22 cellular contexts compared by ENCODE assay signal in the genomic region with DNA sequence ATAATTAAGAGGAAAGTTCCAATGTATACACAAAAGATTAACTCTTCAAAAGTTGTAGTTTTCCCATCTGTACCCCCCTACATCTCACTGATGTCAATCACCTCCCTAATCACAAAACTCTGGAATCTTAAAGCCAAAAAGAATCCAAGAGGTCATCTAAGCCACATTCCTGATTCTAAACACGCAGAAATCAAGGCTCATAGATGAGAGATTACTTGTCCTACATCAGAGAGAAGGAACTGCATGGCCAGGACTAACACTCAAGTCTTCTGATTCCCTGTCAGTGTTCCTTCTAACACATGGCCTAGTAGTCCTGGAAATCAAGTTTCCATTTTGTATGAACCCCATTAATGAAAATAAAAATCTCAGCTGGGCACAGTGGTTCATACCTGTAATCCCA. TPM values are rescaled to one million over a fixed set of nuclear protein-coding genes. Genes with fewer than 3 reads are reported as not detected.
DNase-seq lines count a peak whose midpoint lies in the region; ATAC-seq and TF ChIP-seq lines count a peak whose summit lies in the region.
"Had no signal": no experiment of that assay in that cellular context is flagged by ENCODE, and none has a peak within 500 bp of the region (broad histone marks: within the 10 kb centered on the region; RNA-seq: fewer than 3 reads in every experiment).

No MANE protein-coding gene starts in this region.

- peaks cover 18 to 30% of the 10 kb centered on the region in 2 experiments for H3K4me1 ChIP-seq in SK-N-SH (ENCODE audit: control insufficient read depth in 1 of 2, insufficient read depth in 2 of 2, low read depth in 1 of 2, low read length in 1 of 2)
- peaks cover 28% of the 10 kb centered on the region for H3K4me1 ChIP-seq in PC-3 (ENCODE audit: insufficient read depth, low read length)
- peaks cover 29% of the 10 kb centered on the region for H3K4me1 ChIP-seq in mammary epithelial cell (ENCODE audit: insufficient read depth, low read length)
- H3K4me1 ChIP-seq in neuronal stem cell (ENCODE audit: control insufficient read depth in 2 of 2, insufficient read depth in 1 of 2, low read depth in 1 of 2, low read length in 2 of 2), result peaks cover 3 to 33% of the 10 kb centered on the region in 2 donors

- no peak for ATAC-seq in SK-N-SH treated with all-trans-retinoic acid at 6 μM for 48 hours
- ATAC-seq in PC-3, result no peak
- ATAC-seq in GM18498 (IDR thresholded peaks at IDR 0.05; ENCODE audit: unreplicated experiment), result no peak
- ATAC-seq in GM18909 (IDR thresholded peaks at IDR 0.05; ENCODE audit: poor library complexity, unreplicated experiment), result no peak
- no peak for ATAC-seq in HG03045 (IDR thresholded peaks at IDR 0.05; ENCODE audit: unreplicated experiment)
- ATAC-seq: activated CD8-positive, alpha-beta memory T cell treated with anti-CD3 and anti-CD28 coated beads, Interleukin-2, amount 10 ng/mL, durations not matched to agents 7 days and 5 days; lower lobe of right lung; stimulated activated naive CD8-positive, alpha-beta T cell treated with anti-CD3 and anti-CD28 coated beads, Interleukin-15, amount 100 ng/mL, for 72 hours; upper lobe of right lung had no signal

- in situ Hi-C loops in mammary epithelial cell (cut with MboI; ENCODE audit: low sequenced_read_pairs in 2 of 2), result no loop called here

- POLR2A ChIA-PET in SK-N-SH (lab: Yijun Ruan, JAX), result interaction anchor here (0.7 kb wide), 1 partner anchor 40 kb away, joined by 3 read pairs; no protein-coding TSS in a partner anchor
- POLR2A ChIA-PET in PC-3 (lab: Charles Lee; ENCODE audit: unreplicated experiment), result no interaction called here

- H2BK15ac ChIP-seq in neuronal stem cell (ENCODE audit: low read length), result no peak overlapping the region

- H3K79me2 ChIP-seq in SK-N-SH (ENCODE audit: insufficient read depth) (peaks cover 85% of the 10 kb centered on the region), PC-3 (ENCODE audit: low read length) (peaks cover 37% of the 10 kb centered on the region), mammary epithelial cell (ENCODE audit: insufficient read depth, low read length) (peaks cover 70% of the 10 kb centered on the region)

- no peak overlapping the region for H4K8ac ChIP-seq in neuronal stem cell (ENCODE audit: low read depth, low read length)

- H3K9me2 ChIP-seq in SK-N-SH (no peaks in the 10 kb centered on the region), PC-3 (replicated peaks; ENCODE audit: low read length) (no peaks in the 10 kb centered on the region)

- no peaks in the 10 kb centered on the region for H3K36me3 ChIP-seq in SK-N-SH (replicated peaks in 1 of 2; ENCODE audit: control insufficient read depth in 1 of 2, insufficient read depth in 2 of 2, low read length in 1 of 2)
- no peaks in the 10 kb centered on the region for H3K36me3 ChIP-seq in PC-3 (ENCODE audit: low read depth, low read length)
- H3K36me3 ChIP-seq in mammary epithelial cell (ENCODE audit: insufficient read depth, low read length), result no peaks in the 10 kb centered on the region
- peaks cover 0 to 2% of the 10 kb centered on the region in 2 donors for H3K36me3 ChIP-seq in neuronal stem cell (replicated peaks in 1 of 2; ENCODE audit: control insufficient read depth in 2 of 2, insufficient read depth in 2 of 2, low read length in 2 of 2)
- H3K36me3 ChIP-seq: Peyer's patch, upper lobe of right lung had no signal

- peaks cover 3% of the 10 kb centered on the region for H3K79me1 ChIP-seq in neuronal stem cell (ENCODE audit: low read depth, low read length)

- no peak overlapping the region for H3K4ac ChIP-seq in neuronal stem cell (ENCODE audit: low read length)

- dilution Hi-C loops in mammary epithelial cell (cut with HindIII; ENCODE audit: low sequenced_read_pairs), result no loop called here

- H4K20me1 ChIP-seq in SK-N-SH (ENCODE audit: insufficient read depth) (no peaks in the 10 kb centered on the region), PC-3 (ENCODE audit: low read length) (no peaks in the 10 kb centered on the region), mammary epithelial cell (ENCODE audit: insufficient read depth, low read length) (no peaks in the 10 kb centered on the region)

- CTCF ChIA-PET in SK-N-SH (lab: Yijun Ruan, JAX), result interaction anchor here (1.2 to 1.5 kb wide), 3 partner anchors 10 to 241 kb away, joined by 3 to 7 read pairs (median 3); no protein-coding TSS in a partner anchor
- CTCF ChIA-PET in PC-3 (lab: Charles Lee), result no interaction called here
- CTCF ChIA-PET in mammary epithelial cell (lab: Charles Lee; ENCODE audit: low non-redundant PET), result no interaction called here

- H3K4me2 ChIP-seq in SK-N-SH, result peak overlapping the region; percentile 49
- H3K4me2 ChIP-seq in PC-3 (ENCODE audit: low read length), result no peak overlapping the region
- no peak overlapping the region for H3K4me2 ChIP-seq in mammary epithelial cell (ENCODE audit: insufficient read depth, low read depth, low read length)
- no peak overlapping the region for H3K4me2 ChIP-seq in neuronal stem cell (ENCODE audit: insufficient read depth, low read length, poor library complexity, severe bottlenecking)

- no peak overlapping the region for H3K23ac ChIP-seq in neuronal stem cell (ENCODE audit: low read depth, low read length, poor library complexity)

- no peak for TF ChIP-seq EP300 in SK-N-SH (IDR thresholded peaks at IDR 0.05; ENCODE audit: borderline replicate concordance in 1 of 2, low read depth in 1 of 2, low read length in 1 of 2)

- no peak overlapping the region for H2BK12ac ChIP-seq in neuronal stem cell (ENCODE audit: low read length)

- 75% methylated on average over 1 of the region's 1 CpG for WGBS in SK-N-SH (ENCODE audit: low lambda C conversion rate)
- WGBS in mammary epithelial cell (ENCODE audit: low coverage, missing lambda C conversion rate), result 70% methylated on average over 1 of the region's 1 CpG
- WGBS in neuronal stem cell (ENCODE audit: extremely low coverage in 2 of 2, insufficient read length in 2 of 2, insufficient replicate concordance in 1 of 2), 2 donors, result no CpG with 5 or more reads among the region's 1 CpG

- H4K91ac ChIP-seq in neuronal stem cell (ENCODE audit: low read depth, low read length, poor library complexity), result no peak overlapping the region

- H3F3A ChIP-seq in SK-N-SH (replicated peaks; ENCODE audit: insufficient read depth) (peaks cover 54% of the 10 kb centered on the region), PC-3 (ENCODE audit: low read length, unreplicated experiment) (no peaks in the 10 kb centered on the region)

- H3K9me3 ChIP-seq in SK-N-SH, result no peaks in the 10 kb centered on the region
- no peaks in the 10 kb centered on the region for H3K9me3 ChIP-seq in PC-3 (ENCODE audit: low read length)
- H3K9me3 ChIP-seq in mammary epithelial cell (replicated peaks; ENCODE audit: insufficient read depth, low read length), result no peaks in the 10 kb centered on the region
- H3K9me3 ChIP-seq in neuronal stem cell (replicated peaks in 1 of 2; ENCODE audit: control insufficient read depth in 2 of 2, insufficient read depth in 1 of 2, low read depth in 1 of 2, low read length in 2 of 2), result no peaks in the 10 kb centered on the region
- H3K9me3 ChIP-seq: lower lobe of right lung, Peyer's patch, upper lobe of right lung had no signal

- H3K27me3 ChIP-seq in SK-N-SH (ENCODE audit: insufficient read depth) (no peaks in the 10 kb centered on the region), PC-3 (ENCODE audit: low read length) (no peaks in the 10 kb centered on the region), mammary epithelial cell (ENCODE audit: insufficient read depth, low read length) (no peaks in the 10 kb centered on the region), neuronal stem cell (ENCODE audit: control insufficient read depth in 3 of 3, insufficient read depth in 3 of 3, low read depth in 1 of 3, low read length in 3 of 3) (no peaks in the 10 kb centered on the region)
- H3K27me3 ChIP-seq: Peyer's patch, upper lobe of right lung had no signal

- no peak for TF ChIP-seq RAD21 in SK-N-SH (IDR thresholded peaks at IDR 0.05; ENCODE audit: low read length)

- no peak overlapping the region for H3K4me3 ChIP-seq in SK-N-SH (ENCODE audit: low read depth in 2 of 2, low read length in 1 of 2)
- no peak overlapping the region for H3K4me3 ChIP-seq in PC-3 (ENCODE audit: low read length)
- no peak overlapping the region for H3K4me3 ChIP-seq in mammary epithelial cell (replicated peaks in 1 of 3; ENCODE audit: insufficient read depth in 1 of 3, low read depth in 2 of 3, low read length in 3 of 3)
- no peak overlapping the region for H3K4me3 ChIP-seq in neuronal stem cell (ENCODE audit: low read length in 2 of 2)
- H3K4me3 ChIP-seq: lower lobe of right lung, Peyer's patch, upper lobe of right lung had no signal

- no peak overlapping the region for H3K14ac ChIP-seq in neuronal stem cell (ENCODE audit: low read length)

- no peak for TF ChIP-seq CTCF in SK-N-SH (IDR thresholded peaks at IDR 0.05)
- no peak for TF ChIP-seq CTCF in PC-3 (conservative IDR thresholded peaks at IDR 0.05; ENCODE audit: low read depth, low read length)
- TF ChIP-seq CTCF in mammary epithelial cell (conservative IDR thresholded peaks at IDR 0.05 in 1 of 2, IDR thresholded peaks at IDR 0.05 in 1 of 2; ENCODE audit: extremely low read depth in 1 of 2, insufficient read depth in 1 of 2, low read depth in 1 of 2, low read length in 2 of 2), result no peak

- H3K18ac ChIP-seq in neuronal stem cell (ENCODE audit: low read length), result no peak overlapping the region

- no peak overlapping the region for H2AK5ac ChIP-seq in neuronal stem cell (ENCODE audit: low read depth, low read length)

- intact Hi-C loops in PC-3 (cut with micrococcal nuclease), result no loop called here
- intact Hi-C loops in mammary epithelial cell (cut with micrococcal nuclease), result loop anchor here (2.0 kb wide), 1 partner anchor 17 kb away; no protein-coding TSS in a partner anchor

- H2BK120ac ChIP-seq in neuronal stem cell (ENCODE audit: low read depth, low read length), result no peak overlapping the region

- DNase-seq in SK-N-SH (no peak), PC-3 (no peak), mammary epithelial cell (no peak), neuronal stem cell (ENCODE audit: low spot score) (no peak)
- DNase-seq: activated CD4-positive, alpha-beta T cell treated with anti-CD3 and anti-CD28 coated beads for 4 hours; activated CD8-positive, alpha-beta memory T cell treated with anti-CD3 and anti-CD28 coated beads, Interleukin-2, amount 10 ng/mL, durations not matched to agents 7 days and 5 days; activated gamma-delta T cell; DMS 273 treated with DMSO at 0.1 percent for 48 hours; endodermal cell; GDM1; lower lobe of right lung; NCI-H345; Peyer's patch; posterior cingulate gyrus; stimulated activated CD4-positive, alpha-beta T cell treated with anti-CD3 and anti-CD28 coated beads, Interleukin-1b, Interleukin-23, amount 100 ng/mL, for 48 hours; stimulated activated naive CD8-positive, alpha-beta T cell treated with anti-CD3 and anti-CD28 coated beads, Interleukin-15, amount 100 ng/mL, for 72 hours; upper lobe of right lung had no signal

- H2AFZ ChIP-seq in SK-N-SH (ENCODE audit: low read depth), result no peak overlapping the region
- no peak overlapping the region for H2AFZ ChIP-seq in PC-3 (ENCODE audit: low read length)
- no peak overlapping the region for H2AFZ ChIP-seq in mammary epithelial cell (ENCODE audit: low read depth, low read length)
- no peak overlapping the region for H2AFZ ChIP-seq in neuronal stem cell (ENCODE audit: low read length)

- H3K27ac ChIP-seq in SK-N-SH (ENCODE audit: low read depth in 2 of 2, low read length in 1 of 2) (peak overlapping the region in 1 of 2 experiments; percentile 98; a peak in 2 of 4 replicates), PC-3 (ENCODE audit: low read length) (0 out of 2 replicates have a peak overlapping the region, but pooled peaks have one; percentile 93), mammary epithelial cell (ENCODE audit: insufficient read depth, low read depth, low read length) (peak overlapping the region; percentile 14), neuronal stem cell (replicated peaks; ENCODE audit: low read length) (peak overlapping the region; percentile 36)
- H3K27ac ChIP-seq: 22Rv1 had no signal

- H2BK5ac ChIP-seq in neuronal stem cell (ENCODE audit: low read length), result no peak overlapping the region

- no peak overlapping the region for H3K9ac ChIP-seq in SK-N-SH
- no peak overlapping the region for H3K9ac ChIP-seq in PC-3 (ENCODE audit: low read length)
- no peak overlapping the region for H3K9ac ChIP-seq in mammary epithelial cell (ENCODE audit: insufficient read depth, low read length)
- H3K9ac ChIP-seq in neuronal stem cell (ENCODE audit: low read depth, low read length, poor library complexity), result no peak overlapping the region

- BruUV-seq in PC-3 (replicated peaks; lab: Mats Ljungman, UMichigan), result no TSS peak
- no TSS peak for BruUV-seq in mammary epithelial cell (replicated peaks; lab: Mats Ljungman, UMichigan)

RNA-seq across cellular contexts. Expression of gene MAPKAP1, which starts 58.7 kb away (rescaled TPM):
- polyA plus RNA-seq in SK-N-SH (2012; rRNA removed) (97.9 and 117 TPM in 2 replicates), mammary epithelial cell (97.6 TPM)
- polyA plus RNA-seq in SK-N-SH (2012; cell fraction: cytosol; rRNA removed), result 102 and 103 TPM in 2 replicates
- polyA plus RNA-seq in SK-N-SH (2012; cell fraction: nucleus; rRNA removed), result 81.1 and 148 TPM in 2 replicates
- total RNA-seq in PC-3 (2014; rRNA removed) (128 and 146 TPM in 2 replicates), mammary epithelial cell (100 to 1,000 TPM in 1 of 2 donors, 10 to 100 TPM in 1; 81.4 to 104 TPM)
- polyA minus RNA-seq in mammary epithelial cell, result 147 TPM
- 52.6 TPM for polyA plus RNA-seq in neuronal stem cell (2013, experiment 1 of 2)
- polyA plus RNA-seq in neuronal stem cell (2013, experiment 2 of 2), result 49.3 TPM
